ENCODE assay signal across 8 cellular contexts in genomic region chr7:105656922-105657521, GRCh38.
DNase-seq lines count a peak whose midpoint lies in the region; ATAC-seq, FAIRE-seq and TF ChIP-seq lines count a peak whose summit lies in the region.

No MANE protein-coding gene starts in this region.

- TF ChIP-seq POLR2A in tibial nerve (IDR thresholded peaks at IDR 0.05): no peak

- DNase-seq in ELR (ENCODE audit: low read depth) (peak; percentile 50), HK-2 (ENCODE audit: unreplicated experiment) (peak; percentile 20), bronchial epithelial cell (ENCODE audit: low read depth) (no peak), natural killer cell (peak; percentile 50), tibial nerve (ENCODE audit: low spot score in 2 of 2) (peak; percentile 40 to 76), HuH-7.5 (ENCODE audit: low spot score) (no peak)

- no peaks in the 10 kb centered on the region for H3K9me3 Mint-ChIP-seq in natural killer cell

- H3K27me3 Mint-ChIP-seq in natural killer cell (ENCODE audit: low read depth in 2 of 2): no peaks in the 10 kb centered on the region

- no peak for FAIRE-seq in bronchial epithelial cell (lab: Jason Lieb, UNC)

- H3K36me3 Mint-ChIP-seq in natural killer cell: no peaks in the 10 kb centered on the region

- H3K36me3 ChIP-seq in bronchial epithelial cell (ENCODE audit: control insufficient read depth, insufficient read depth, low read length) (no peaks in the 10 kb centered on the region), tibial nerve (peaks cover 0 to 29% (median 0%) of the 10 kb centered on the region in 3 donors)

- H3K9me3 ChIP-seq in tibial nerve: no peaks in the 10 kb centered on the region

- intact Hi-C loops in natural killer cell (cut with micrococcal nuclease): loop anchor here (1.0 kb wide), 2 partner anchors 352 to 385 kb away; no protein-coding TSS in a partner anchor

- no peak overlapping the region for H3K4me3 Mint-ChIP-seq in natural killer cell

- no peak for TF ChIP-seq EP300 in tibial nerve (IDR thresholded peaks at IDR 0.05)

- ATAC-seq in natural killer cell (peak; percentile 77 to 86 (median 79)), HG03439 (IDR thresholded peaks at IDR 0.05; ENCODE audit: unreplicated experiment) (no peak)

- TF ChIP-seq CTCF in WI38 (IDR thresholded peaks at IDR 0.05; ENCODE audit: low read depth, low read length) (peak; percentile 67), bronchial epithelial cell (IDR thresholded peaks at IDR 0.05; ENCODE audit: insufficient read depth, low read length, severe bottlenecking) (peak; percentile 71), natural killer cell (IDR thresholded peaks at IDR 0.05) (peak; percentile 80), tibial nerve (IDR thresholded peaks at IDR 0.05) (peak; percentile 38 to 73 (median 46))

- peaks cover 0 to 35% (median 11%) of the 10 kb centered on the region in 4 donors for H3K4me1 ChIP-seq in tibial nerve

- H3K27ac ChIP-seq in tibial nerve: no peak overlapping the region

- H3K27me3 ChIP-seq in bronchial epithelial cell (ENCODE audit: control insufficient read depth, insufficient read depth, low read length) (no peaks in the 10 kb centered on the region), tibial nerve (no peaks in the 10 kb centered on the region)

- H3K4me1 Mint-ChIP-seq in natural killer cell: peaks cover 6 to 22% of the 10 kb centered on the region in 2 donors

- WGBS in tibial nerve, 2 donors: 69 to 72% methylated on average over 7 of the region's 7 CpGs

- H3K4me3 ChIP-seq in WI38 (ENCODE audit: low read depth, low read length) (no peak overlapping the region), bronchial epithelial cell (ENCODE audit: low read depth, low read length) (no peak overlapping the region), tibial nerve (no peak overlapping the region)

- peak overlapping the region in 1 of 2 donors; percentile 61 for H3K27ac Mint-ChIP-seq in natural killer cell

Comparison
In these comparisons a context has a peak if more than half of its experiments do, and no peak if none do; other contexts are left out.
1. DNase-seq: peak in ELR (single experiment), HK-2 (single experiment), natural killer cell (single experiment) and tibial nerve (2 of 2); none in bronchial epithelial cell (single experiment) and HuH-7.5 (single experiment).
2. Peak in every context shown above with its lines, with median percentiles within 50 percentile points of each other: CTCF ChIP-seq.